In the genomic region with DNA sequence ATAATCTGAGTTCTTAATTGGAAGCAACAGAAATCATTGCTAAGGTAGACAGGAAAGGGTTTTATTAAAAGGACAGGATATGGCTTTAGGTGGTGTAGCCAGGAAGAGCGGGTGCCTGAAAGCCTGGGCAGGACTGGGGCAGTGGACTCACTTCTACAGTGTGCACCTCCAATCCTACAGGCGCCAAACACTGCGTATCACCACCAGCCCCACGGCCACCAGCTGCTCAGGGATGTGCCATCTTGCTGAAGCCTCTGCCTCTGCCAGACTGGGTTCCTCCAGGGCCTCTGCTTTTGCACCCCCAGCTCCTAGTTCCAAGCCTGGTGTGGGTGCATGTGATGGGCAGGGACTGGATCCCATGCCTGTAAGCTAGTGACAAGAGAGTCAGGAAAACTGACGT, we compare ENCODE assay signal across 1 cellular context.
TF ChIP-seq lines count a peak whose summit lies in the region.

No MANE protein-coding gene starts in this region.

TF ChIP-seq in HepG2, 621 proteins besides CTCF, POLR2A, EP300 and RAD21:
- TF ChIP-seq JUN (CRISPR knock-in tag; IDR thresholded peaks at IDR 0.05) (no peak), ZMYM2 (CRISPR knock-in tag; IDR thresholded peaks at IDR 0.05) (no peak), HNF4G (IDR thresholded peaks at IDR 0.05; ENCODE audit: borderline replicate concordance, low read depth, low read length) (no peak), HNF4G (CRISPR knock-in tag; IDR thresholded peaks at IDR 0.05; ENCODE audit: borderline replicate concordance, low read depth) (no peak), ZNF569 (CRISPR knock-in tag; IDR thresholded peaks at IDR 0.05; ENCODE audit: borderline replicate concordance) (no peak), ETS1 (CRISPR knock-in tag; IDR thresholded peaks at IDR 0.05) (no peak)
